12 cellular contexts compared by ENCODE assay signal in the genomic region with DNA sequence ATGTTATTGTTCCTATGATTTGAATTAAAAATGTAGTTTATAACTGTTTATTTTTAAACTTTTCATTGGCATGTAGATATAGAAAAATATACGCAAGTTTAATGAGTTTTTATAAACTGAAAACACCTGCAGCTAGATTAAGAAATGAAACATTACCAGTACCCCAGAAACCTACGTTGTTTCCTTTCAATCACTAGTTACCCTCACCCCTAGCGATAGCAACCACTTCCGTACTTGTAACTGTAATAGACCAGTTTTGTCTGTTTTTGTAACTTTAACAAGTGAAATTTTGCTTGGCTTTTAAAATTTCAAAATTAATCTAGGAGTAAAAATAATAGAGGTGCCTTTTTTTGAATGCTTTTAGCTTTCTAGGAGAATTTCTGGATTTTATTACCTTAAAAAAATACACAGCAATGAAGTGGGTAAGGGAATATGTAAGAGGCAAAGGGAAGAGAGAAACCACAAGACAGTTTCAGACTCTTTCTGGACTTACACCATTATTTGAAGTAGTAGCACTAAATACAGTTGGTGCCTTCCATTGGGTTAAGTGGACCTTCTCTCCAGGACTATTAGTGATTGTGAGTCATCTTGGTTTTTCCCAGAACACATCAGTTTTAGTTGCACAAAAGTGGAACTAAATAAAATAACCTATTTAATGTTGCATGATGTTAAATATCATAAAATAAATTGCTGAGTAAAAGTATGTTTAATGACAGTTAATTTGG. TPM values are rescaled to one million over a fixed set of nuclear protein-coding genes. Genes with fewer than 3 reads are reported as not detected.
A peak's percentile ranks its signal among the peaks of the same experiment; 100 is the strongest.
DNase-seq lines count a peak whose midpoint lies in the region; ATAC-seq, FAIRE-seq and TF ChIP-seq lines count a peak whose summit lies in the region.
"Had no signal": no experiment of that assay in that cellular context is flagged by ENCODE, and none has a peak within 500 bp of the region (broad histone marks: within the 10 kb centered on the region; RNA-seq: fewer than 3 reads in every experiment).

No MANE protein-coding gene starts in this region.

- CTCF ChIA-PET in CD8-positive, alpha-beta memory T cell (lab: Charles Lee), result interaction anchor here (1.9 kb wide), 1 partner anchor 90 kb away, joined by 5 read pairs; no protein-coding TSS in a partner anchor
- CTCF ChIA-PET in OCI-LY7 (lab: Charles Lee; ENCODE audit: unreplicated experiment), result no interaction called here

- H3K27me3 ChIP-seq in CD8-positive, alpha-beta memory T cell (ENCODE audit: insufficient read depth, low read length, poor library complexity, severe bottlenecking), result no peaks in the 10 kb centered on the region

- TF ChIP-seq CTCF in OCI-LY7 (conservative IDR thresholded peaks at IDR 0.05; ENCODE audit: low read length), result no peak

- H3K4me1 ChIP-seq in CD8-positive, alpha-beta memory T cell (ENCODE audit: insufficient read depth, low read length), result peaks cover 4% of the 10 kb centered on the region
- H3K4me1 ChIP-seq in OCI-LY7 (ENCODE audit: insufficient read depth, low read length, poor library complexity, severe bottlenecking), result peaks cover 8% of the 10 kb centered on the region

- H3K79me2 ChIP-seq in OCI-LY7 (ENCODE audit: insufficient read depth, low read depth, low read length), result peaks cover 57% of the 10 kb centered on the region; the same call in 1 of the 2 replicates

- POLR2A ChIA-PET in CD8-positive, alpha-beta memory T cell (lab: Charles Lee), result interaction anchor here (0.6 kb wide), 1 partner anchor 19 kb away, joined by 3 read pairs; the partner anchor contains the start of gene NAT10
- POLR2A ChIA-PET in OCI-LY7 (lab: Charles Lee), result interaction anchor here (2.4 kb wide), 2 partner anchors 10 kb away, joined by 10 to 13 read pairs; no protein-coding TSS in a partner anchor

- H3K27me3 Mint-ChIP-seq in CD8-positive, alpha-beta memory T cell, result no peaks in the 10 kb centered on the region

- H3K36me3 ChIP-seq in CD8-positive, alpha-beta memory T cell (ENCODE audit: insufficient read depth, low read length), result peaks cover 61% of the 10 kb centered on the region
- peaks cover 99% of the 10 kb centered on the region for H3K36me3 ChIP-seq in OCI-LY7 (ENCODE audit: insufficient read depth, low read length)

- no peaks in the 10 kb centered on the region for H3K9me3 ChIP-seq in CD8-positive, alpha-beta memory T cell (ENCODE audit: low read length)
- no peaks in the 10 kb centered on the region for H3K9me3 ChIP-seq in OCI-LY7 (ENCODE audit: low read length)
- H3K9me3 ChIP-seq: mucosa of descending colon had no signal

- H3K4me2 ChIP-seq in OCI-LY7 (ENCODE audit: low read length), result no peak overlapping the region

- no peak overlapping the region for H3K27ac ChIP-seq in CD8-positive, alpha-beta memory T cell (ENCODE audit: low read depth, low read length)
- H3K27ac ChIP-seq in OCI-LY7 (ENCODE audit: low read depth, low read length, poor library complexity, severe bottlenecking), result peak overlapping the region; percentile 47

- H4K20me1 ChIP-seq in OCI-LY7 (ENCODE audit: insufficient read depth, low read length), result peaks cover 16% of the 10 kb centered on the region; the same call in 1 of the 2 replicates

- no peak overlapping the region for H2AFZ ChIP-seq in OCI-LY7 (ENCODE audit: low read length)

- peak overlapping the region in 4 of 7 donors; percentile 6 to 37 (median 24) for H3K4me3 Mint-ChIP-seq in CD8-positive, alpha-beta memory T cell

- H3K9me3 Mint-ChIP-seq in CD8-positive, alpha-beta memory T cell, result no peaks in the 10 kb centered on the region

- FAIRE-seq in frontal cortex (lab: Jason Lieb, UNC), result peak; percentile 52

- peaks cover 13 to 33% (median 22%) of the 10 kb centered on the region in 3 donors for H3K4me1 Mint-ChIP-seq in CD8-positive, alpha-beta memory T cell

- H3K4me3 ChIP-seq in CD8-positive, alpha-beta memory T cell (ENCODE audit: low read length), result no peak overlapping the region
- no peak overlapping the region for H3K4me3 ChIP-seq in OCI-LY7 (ENCODE audit: low read depth, low read length, poor library complexity, severe bottlenecking)
- H3K4me3 ChIP-seq: mucosa of descending colon had no signal

- no peak for DNase-seq in CD8-positive, alpha-beta memory T cell
- DNase-seq in OCI-LY7 (ENCODE audit: low spot score) (no peak), frontal cortex (ENCODE audit: low spot score in 2 of 2) (no peak), NCI-H2107 (lab: John Stamatoyannopoulos, UW) (no peak), SW480 (ENCODE audit: low spot score) (no peak)
- DNase-seq: cerebellar nuclear complex; DMS153; mucosa of descending colon; stimulated activated CD8-positive, alpha-beta memory T cell treated with anti-CD3 and anti-CD28 coated beads, Interleukin-4, amount 100 ng/mL, for 48 hours had no signal

- peak overlapping the region; percentile 18 to 92 (median 66) for H3K27ac Mint-ChIP-seq in CD8-positive, alpha-beta memory T cell

- intact Hi-C loops in OCI-LY7 (cut with micrococcal nuclease; ENCODE audit: unreplicated experiment), result no loop called here

- H3K9me2 ChIP-seq in OCI-LY7 (ENCODE audit: insufficient read depth, low read length), result no peaks in the 10 kb centered on the region

- ATAC-seq in GM21717 (IDR thresholded peaks at IDR 0.05; ENCODE audit: unreplicated experiment), result peak; percentile 64
- no peak for ATAC-seq in GM19324 (IDR thresholded peaks at IDR 0.05; ENCODE audit: low FRiP score, unreplicated experiment)
- no peak for ATAC-seq in HG03175 (IDR thresholded peaks at IDR 0.05; ENCODE audit: unreplicated experiment)
- ATAC-seq: mucosa of descending colon had no signal

- H3K36me3 Mint-ChIP-seq in CD8-positive, alpha-beta memory T cell, result peaks cover 5 to 82% (median 33%) of the 10 kb centered on the region in 3 donors

- BruUV-seq in OCI-LY7 (replicated peaks; lab: Mats Ljungman, UMichigan), result no TSS peak

RNA-seq across cellular contexts. Expression of gene NAT10, which starts 18.7 kb away (rescaled TPM):
- total RNA-seq in CD8-positive, alpha-beta memory T cell, result 100 to 1,000 TPM; 143 to 148 TPM
- polyA plus RNA-seq in CD8-positive, alpha-beta memory T cell, result 40.1 TPM
- total RNA-seq in OCI-LY7 (2014; rRNA removed; shearing (Covaris generic)), result 62.5 and 64.9 TPM in 2 replicates
- total RNA-seq in OCI-LY7 (2022) (94.2 and 120 TPM in 2 replicates), frontal cortex (14.7 TPM)

RNA-seq across cellular contexts. Expression of gene CAPRIN1, which starts 35.2 kb away (rescaled TPM):
- total RNA-seq in CD8-positive, alpha-beta memory T cell, result 100 to 1,000 TPM; 275 to 287 TPM
- 75.2 TPM for polyA plus RNA-seq in CD8-positive, alpha-beta memory T cell
- 259 and 260 TPM in 2 replicates for total RNA-seq in OCI-LY7 (2014; rRNA removed; shearing (Covaris generic))
- total RNA-seq in OCI-LY7 (2022), result 286 and 298 TPM in 2 replicates
- total RNA-seq in frontal cortex, result 297 TPM
